ENCODE assay signal across 16 cellular contexts in the genomic region with DNA sequence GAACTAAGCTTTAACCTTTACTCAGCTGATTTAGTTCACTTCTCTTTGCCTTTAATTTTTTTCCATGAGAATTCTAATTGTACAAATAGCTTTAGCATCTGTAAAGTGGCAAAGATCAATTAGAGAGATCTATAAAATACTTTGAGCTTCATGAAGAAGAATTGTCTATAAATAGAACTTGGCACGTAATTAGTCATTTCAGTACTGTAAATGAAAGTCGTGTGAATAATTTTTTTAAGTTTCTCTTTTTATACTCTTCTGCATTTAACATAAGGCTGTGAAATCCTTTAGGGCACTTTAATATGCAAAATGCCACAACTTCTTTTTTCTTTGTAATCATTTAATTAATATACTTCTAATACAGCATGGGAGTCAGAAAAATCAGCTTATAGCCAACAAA.
DNase-seq lines count a peak whose midpoint lies in the region; ATAC-seq, FAIRE-seq and TF ChIP-seq lines count a peak whose summit lies in the region.
"Had no signal": no experiment of that assay in that cellular context is flagged by ENCODE, and none has a peak within 500 bp of the region (broad histone marks: within the 10 kb centered on the region; RNA-seq: fewer than 3 reads in every experiment).

No MANE protein-coding gene starts in this region.

- H4K20me1 ChIP-seq in GM12878 (ENCODE audit: control insufficient read depth, insufficient read depth), result no peaks in the 10 kb centered on the region

- SMC1A ChIA-PET in GM12878 (lab: Charles Lee; ENCODE audit: uncharacterized antibody, unreplicated experiment), result interaction anchor here (1.0 kb wide), 1 partner anchor 13 kb away, joined by 4 read pairs; no protein-coding TSS in a partner anchor

- TF ChIP-seq CTCF in GM12878 (IDR thresholded peaks at IDR 0.05 in 2 of 3, conservative IDR thresholded peaks at IDR 0.05 in 1 of 3; ENCODE audit: control insufficient read depth in 2 of 3, extremely low read depth in 1 of 3, insufficient read depth in 1 of 3, low read depth in 3 of 3, low read length in 3 of 3), result no peak

- 25% methylated on average over 2 of the region's 2 CpGs for WGBS in GM12878 (ENCODE audit: insufficient coverage, insufficient replicate concordance, low lambda C conversion rate, missing lambda C conversion rate)

- H2AFZ ChIP-seq in GM12878 (ENCODE audit: control insufficient read depth, low read depth, low read length), result no peak overlapping the region

- DNase-seq in GM12878 (ENCODE audit: low read depth, low spot score), result no peak
- DNase-seq in NCI-H1417 (lab: John Stamatoyannopoulos, UW), result no peak
- DNase-seq in GM19239 (ENCODE audit: insufficient read length, low spot score), result no peak
- no peak for DNase-seq in stimulated activated naive CD8-positive, alpha-beta T cell treated with anti-CD3 and anti-CD28 coated beads, Interleukin-15, amount 100 ng/mL, for 72 hours
- DNase-seq: C1 segment of cervical spinal cord; Calu3; CD4-positive, alpha-beta T cell; DMS 273 treated with DMSO at 0.1 percent for 48 hours had no signal

- H3K4me3 Mint-ChIP-seq in stimulated activated naive CD8-positive, alpha-beta T cell treated with anti-CD3 and anti-CD28 coated beads, Interleukin-15, amount 100 ng/mL, for 72 hours, result no peak overlapping the region
- H3K4me3 Mint-ChIP-seq: B cell; CD4-positive, alpha-beta T cell had no signal

- no peak for TF ChIP-seq RAD21 in GM12878 (IDR thresholded peaks at IDR 0.05; ENCODE audit: insufficient read depth, low read depth, low read length)

- no peak overlapping the region for H3K27ac Mint-ChIP-seq in stimulated activated naive CD8-positive, alpha-beta T cell treated with anti-CD3 and anti-CD28 coated beads, Interleukin-15, amount 100 ng/mL, for 72 hours
- H3K27ac Mint-ChIP-seq: B cell; CD4-positive, alpha-beta T cell had no signal

- TF ChIP-seq POLR2A in GM12878 (IDR thresholded peaks at IDR 0.05; ENCODE audit: low read depth, low read length), result no peak

- peak; percentile 55 for ATAC-seq in GM18502 (IDR thresholded peaks at IDR 0.05; ENCODE audit: poor library complexity, unreplicated experiment)
- peak; percentile 67 for ATAC-seq in GM18868 (IDR thresholded peaks at IDR 0.05; ENCODE audit: unreplicated experiment)
- peak; percentile 67 for ATAC-seq in HG03175 (IDR thresholded peaks at IDR 0.05; ENCODE audit: unreplicated experiment)
- no peak for ATAC-seq in GM12878
- ATAC-seq in GM19463 (IDR thresholded peaks at IDR 0.05; ENCODE audit: unreplicated experiment), result no peak
- no peak for ATAC-seq in stimulated activated naive CD8-positive, alpha-beta T cell treated with anti-CD3 and anti-CD28 coated beads, Interleukin-15, amount 100 ng/mL, for 72 hours

- TF ChIP-seq EP300 in GM12878 (IDR thresholded peaks at IDR 0.05; ENCODE audit: borderline replicate concordance in 1 of 2, control insufficient read depth in 1 of 2, low read depth in 2 of 2, low read length in 2 of 2), result no peak

- H3K27ac ChIP-seq in GM12878 (ENCODE audit: control insufficient read depth, insufficient read depth), result no peak overlapping the region
- H3K27ac ChIP-seq: HL-60 had no signal

- H3K4me2 ChIP-seq in GM12878 (ENCODE audit: control insufficient read depth, insufficient read depth), result no peak overlapping the region

- no peaks in the 10 kb centered on the region for H3K4me1 ChIP-seq in GM12878 (ENCODE audit: control insufficient read depth, insufficient read depth, low read length)
- H3K4me1 ChIP-seq: HAP-1 had no signal

- H3K9me3 Mint-ChIP-seq in stimulated activated naive CD8-positive, alpha-beta T cell treated with anti-CD3 and anti-CD28 coated beads, Interleukin-15, amount 100 ng/mL, for 72 hours, result no peaks in the 10 kb centered on the region
- H3K9me3 Mint-ChIP-seq: CD4-positive, alpha-beta T cell had no signal

- RAD21 ChIA-PET in GM12878 (lab: Charles Lee; ENCODE audit: unreplicated experiment), result interaction anchor here (0.6 kb wide), 1 partner anchor 147 kb away, joined by 3 read pairs; no protein-coding TSS in a partner anchor

- in situ Hi-C loops in GM12878 (cut with MboI), result no loop called here

- no peaks in the 10 kb centered on the region for H3K79me2 ChIP-seq in GM12878 (ENCODE audit: control insufficient read depth, insufficient read depth, low read length)

- no peaks in the 10 kb centered on the region for H3K4me1 Mint-ChIP-seq in stimulated activated naive CD8-positive, alpha-beta T cell treated with anti-CD3 and anti-CD28 coated beads, Interleukin-15, amount 100 ng/mL, for 72 hours
- H3K4me1 Mint-ChIP-seq: B cell had no signal

- BruUV-seq in GM12878 (replicated peaks; lab: Mats Ljungman, UMichigan), result no TSS peak

- no peaks in the 10 kb centered on the region for H3K27me3 ChIP-seq in GM12878 (replicated peaks in 1 of 2; ENCODE audit: control insufficient read depth in 2 of 2, insufficient read depth in 2 of 2, low read length in 1 of 2)

- FAIRE-seq in GM12878 (lab: Jason Lieb, UNC) (no peak), GM19239 (lab: Jason Lieb, UNC) (no peak)
- FAIRE-seq: H1 had no signal

- CTCF ChIA-PET in GM12878 (lab: Yijun Ruan, JAX), result interaction anchor here (1.0 kb wide), 1 partner anchor 10 kb away, joined by 3 read pairs; no protein-coding TSS in a partner anchor

- no peaks in the 10 kb centered on the region for H3K9me3 ChIP-seq in GM12878 (replicated peaks; ENCODE audit: control insufficient read depth, insufficient read depth, low read length)
- H3K9me3 ChIP-seq: HAP-1 had no signal

- intact Hi-C loops in GM12878 (cut with micrococcal nuclease; ENCODE audit: unreplicated experiment), result no loop called here

- no peak overlapping the region for H3K4me3 ChIP-seq in GM12878
- H3K4me3 ChIP-seq: HAP-1 had no signal

- H3K36me3 ChIP-seq in GM12878 (ENCODE audit: control insufficient read depth in 2 of 2, insufficient read depth in 2 of 2, low read length in 1 of 2), result no peaks in the 10 kb centered on the region
- H3K36me3 ChIP-seq: HAP-1 had no signal

- peaks cover 8% of the 10 kb centered on the region for H3K27me3 Mint-ChIP-seq in stimulated activated naive CD8-positive, alpha-beta T cell treated with anti-CD3 and anti-CD28 coated beads, Interleukin-15, amount 100 ng/mL, for 72 hours
- H3K27me3 Mint-ChIP-seq: B cell; CD4-positive, alpha-beta T cell had no signal

- POLR2A ChIA-PET in GM12878 (lab: Charles Lee), result interaction anchor here (0.6 kb wide), 1 partner anchor 14 kb away, joined by 3 read pairs; no protein-coding TSS in a partner anchor

- no peak overlapping the region for H3K9ac ChIP-seq in GM12878 (ENCODE audit: control insufficient read depth, insufficient read depth, low read length)

TF ChIP-seq in GM12878, 131 proteins besides CTCF, POLR2A, EP300 and RAD21:
- peak; percentile 64; the same call in 1 of the 2 replicates for TF ChIP-seq MEF2A (IDR thresholded peaks at IDR 0.05; ENCODE audit: insufficient read depth, low read depth, low read length)
- TF ChIP-seq, protein P1, sequence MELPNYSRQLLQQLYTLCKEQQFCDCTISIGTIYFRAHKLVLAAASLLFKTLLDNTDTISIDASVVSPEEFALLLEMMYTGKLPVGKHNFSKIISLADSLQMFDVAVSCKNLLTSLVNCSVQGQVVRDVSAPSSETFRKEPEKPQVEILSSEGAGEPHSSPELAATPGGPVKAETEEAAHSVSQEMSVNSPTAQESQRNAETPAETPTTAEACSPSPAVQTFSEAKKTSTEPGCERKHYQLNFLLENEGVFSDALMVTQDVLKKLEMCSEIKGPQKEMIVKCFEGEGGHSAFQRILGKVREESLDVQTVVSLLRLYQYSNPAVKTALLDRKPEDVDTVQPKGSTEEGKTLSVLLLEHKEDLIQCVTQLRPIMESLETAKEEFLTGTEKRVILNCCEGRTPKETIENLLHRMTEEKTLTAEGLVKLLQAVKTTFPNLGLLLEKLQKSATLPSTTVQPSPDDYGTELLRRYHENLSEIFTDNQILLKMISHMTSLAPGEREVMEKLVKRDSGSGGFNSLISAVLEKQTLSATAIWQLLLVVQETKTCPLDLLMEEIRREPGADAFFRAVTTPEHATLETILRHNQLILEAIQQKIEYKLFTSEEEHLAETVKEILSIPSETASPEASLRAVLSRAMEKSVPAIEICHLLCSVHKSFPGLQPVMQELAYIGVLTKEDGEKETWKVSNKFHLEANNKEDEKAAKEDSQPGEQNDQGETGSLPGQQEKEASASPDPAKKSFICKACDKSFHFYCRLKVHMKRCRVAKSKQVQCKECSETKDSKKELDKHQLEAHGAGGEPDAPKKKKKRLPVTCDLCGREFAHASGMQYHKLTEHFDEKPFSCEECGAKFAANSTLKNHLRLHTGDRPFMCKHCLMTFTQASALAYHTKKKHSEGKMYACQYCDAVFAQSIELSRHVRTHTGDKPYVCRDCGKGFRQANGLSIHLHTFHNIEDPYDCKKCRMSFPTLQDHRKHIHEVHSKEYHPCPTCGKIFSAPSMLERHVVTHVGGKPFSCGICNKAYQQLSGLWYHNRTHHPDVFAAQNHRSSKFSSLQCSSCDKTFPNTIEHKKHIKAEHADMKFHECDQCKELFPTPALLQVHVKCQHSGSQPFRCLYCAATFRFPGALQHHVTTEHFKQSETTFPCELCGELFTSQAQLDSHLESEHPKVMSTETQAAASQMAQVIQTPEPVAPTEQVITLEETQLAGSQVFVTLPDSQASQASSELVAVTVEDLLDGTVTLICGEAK (IDR thresholded peaks at IDR 0.05; ENCODE audit: borderline replicate concordance), result no peak
- 0 out of 2 replicates have a peak, but pooled peaks have one; percentile 23 for TF ChIP-seq JUNB (IDR thresholded peaks at IDR 0.05)

Comparison
In these comparisons a context has a peak if more than half of its experiments do, and no peak if none do; other contexts are left out.
1. ATAC-seq: peak in GM18502 (single experiment), GM18868 (single experiment) and HG03175 (single experiment); none in GM12878 (single experiment), GM19463 (single experiment) and stimulated activated naive CD8-positive, alpha-beta T cell treated with anti-CD3 and anti-CD28 coated beads, Interleukin-15, amount 100 ng/mL, for 72 hours (single experiment).